1 cellular context compared by ENCODE assay signal in the genomic region with DNA sequence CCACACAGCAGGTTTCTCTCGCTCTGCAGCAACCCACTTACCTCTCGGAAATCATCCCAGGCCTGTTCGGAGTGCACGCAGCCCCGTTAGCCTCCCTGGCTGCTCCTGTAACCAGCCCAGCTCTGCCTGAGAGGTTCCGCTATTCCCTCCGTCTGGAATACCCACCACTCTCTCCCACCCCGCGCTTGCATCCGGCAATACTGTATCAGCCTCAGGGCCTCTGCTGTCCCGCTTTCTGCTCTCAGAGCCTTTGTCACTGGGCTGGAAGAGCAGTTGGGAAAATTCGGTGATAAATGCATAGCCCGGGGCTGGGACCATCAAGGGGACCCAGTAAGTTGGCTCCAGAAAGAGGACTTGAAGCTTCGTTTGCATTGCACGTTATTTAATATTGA.
TF ChIP-seq lines count a peak whose summit lies in the region.

No MANE protein-coding gene starts in this region.

TF ChIP-seq in K562, 482 proteins besides CTCF, POLR2A, EP300 and RAD21:
- no peak for TF ChIP-seq NCOA2 (IDR thresholded peaks at IDR 0.05; ENCODE audit: partially characterized antibody in 2 of 2)
- TF ChIP-seq KDM5B (IDR thresholded peaks at IDR 0.05; ENCODE audit: insufficient replicate concordance, low read depth, low read length): peak; percentile 5
- peak; percentile 41 for TF ChIP-seq CHD1 (IDR thresholded peaks at IDR 0.05; ENCODE audit: low read length)
- TF ChIP-seq HOXB6 (CRISPR knock-in tag; IDR thresholded peaks at IDR 0.05; ENCODE audit: borderline replicate concordance): no peak
